1 cellular context compared by ENCODE assay signal in the genomic region with DNA sequence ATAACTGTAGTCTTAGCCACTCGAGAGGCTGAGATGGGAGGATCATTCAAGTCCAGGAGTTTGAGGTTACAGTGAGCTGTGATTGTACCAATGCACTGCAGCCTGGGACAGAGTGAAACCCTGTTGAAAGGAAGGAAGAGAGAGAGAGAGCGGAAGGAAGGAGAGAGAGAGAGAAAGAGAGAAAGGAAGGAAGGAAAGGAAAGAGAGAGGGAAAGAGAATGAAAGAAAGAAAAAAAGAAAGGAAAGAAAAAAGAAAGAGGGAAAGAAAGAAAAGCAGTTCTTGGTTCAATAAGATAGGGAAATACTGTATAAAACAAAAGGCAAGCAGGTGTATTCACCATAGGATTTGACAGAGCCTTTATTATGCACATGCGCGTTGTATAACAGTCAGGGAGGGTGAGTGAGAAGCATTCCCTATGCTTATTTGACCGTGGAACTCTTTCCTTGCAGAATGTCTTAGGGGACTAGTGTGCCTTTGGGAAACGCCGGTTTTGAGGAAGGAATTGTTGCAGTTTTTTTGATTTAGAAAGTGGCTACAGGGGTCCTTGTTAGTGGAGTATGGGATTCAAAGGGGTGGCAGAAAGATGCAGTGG.
TF ChIP-seq lines count a peak whose summit lies in the region.

No MANE protein-coding gene starts in this region.

TF ChIP-seq in HepG2, 621 proteins besides CTCF, POLR2A, EP300 and RAD21:
- TF ChIP-seq RBAK (CRISPR knock-in tag; IDR thresholded peaks at IDR 0.05) (peak; percentile 93), PHB2 (IDR thresholded peaks at IDR 0.05; ENCODE audit: partially characterized antibody) (no peak), ZNF878 (CRISPR knock-in tag; IDR thresholded peaks at IDR 0.05) (no peak), RBFOX2 (IDR thresholded peaks at IDR 0.05; ENCODE audit: low read depth, low read length) (peak; percentile 48; the same call in 1 of the 2 replicates), ZNF761 (CRISPR knock-in tag; conservative IDR thresholded peaks at IDR 0.05) (no peak), ZNF337 (CRISPR knock-in tag; IDR thresholded peaks at IDR 0.05; ENCODE audit: borderline replicate concordance, low read depth) (no peak)
